ENCODE assay signal across 1 cellular context in the genomic region with DNA sequence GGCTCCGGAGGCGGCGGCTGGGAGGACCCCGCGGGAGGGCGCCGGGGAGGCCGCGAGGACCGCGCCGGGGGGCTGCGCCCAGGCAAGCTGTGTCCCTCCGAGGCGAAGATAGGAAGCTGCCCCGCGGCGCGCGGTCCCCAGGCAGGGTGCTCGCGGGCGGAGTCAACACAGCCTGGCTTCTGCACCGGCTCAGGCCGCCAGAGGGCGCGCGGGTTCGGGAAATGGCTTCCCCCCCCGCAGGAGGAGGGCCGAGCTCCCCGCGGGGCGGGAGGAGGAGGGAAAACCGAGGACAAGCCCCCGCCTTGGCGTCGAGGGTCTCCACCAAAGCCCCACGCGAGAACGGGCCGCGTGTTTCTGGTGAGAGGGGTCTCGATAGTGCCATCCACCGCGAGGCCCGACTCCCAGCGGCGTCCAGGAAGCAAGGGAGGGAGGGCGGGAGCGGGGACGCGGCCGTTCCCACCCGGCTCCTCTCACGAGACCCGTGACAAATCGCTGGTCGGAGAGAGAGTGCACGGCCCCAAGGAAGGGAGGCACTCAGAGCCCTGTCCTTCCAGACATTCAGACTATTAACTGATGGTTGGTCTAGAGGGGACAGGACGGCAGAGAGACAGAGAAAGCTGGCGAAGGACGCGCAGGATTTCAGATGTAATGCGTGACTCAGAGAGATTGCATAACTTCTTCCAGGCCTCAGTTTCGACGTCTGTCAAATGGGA.
TF ChIP-seq lines count a peak whose summit lies in the region.

No MANE protein-coding gene starts in this region.

TF ChIP-seq in HepG2, 621 proteins besides CTCF, POLR2A, EP300 and RAD21 (continued from another document and continues in another):
- TF ChIP-seq ZNF275 (CRISPR knock-in tag; IDR thresholded peaks at IDR 0.05; ENCODE audit: borderline replicate concordance) = no peak; the same call in 1 of the 2 replicates
- peak in 1 of 2 experiments; percentile 53; a peak in 1 of 4 replicates for TF ChIP-seq KLF16 (CRISPR knock-in tag; IDR thresholded peaks at IDR 0.05)
- peak; percentile 97 for TF ChIP-seq KDM3A (CRISPR knock-in tag; IDR thresholded peaks at IDR 0.05; ENCODE audit: low read depth)
- TF ChIP-seq CHD4 (IDR thresholded peaks at IDR 0.05; ENCODE audit: borderline replicate concordance, low read length) = peak; percentile 73; the same call in 1 of the 2 replicates
- no peak for TF ChIP-seq GPN1 (CRISPR knock-in tag; IDR thresholded peaks at IDR 0.05; ENCODE audit: borderline replicate concordance)
- no peak for TF ChIP-seq NR2F6 (IDR thresholded peaks at IDR 0.05)
- peak; percentile 54; the same call in 1 of the 2 replicates for TF ChIP-seq NR2F6 (CRISPR knock-in tag; IDR thresholded peaks at IDR 0.05)
- no peak for TF ChIP-seq ZNF644 (CRISPR knock-in tag; IDR thresholded peaks at IDR 0.05; ENCODE audit: low read depth)
- TF ChIP-seq ZNF761 (CRISPR knock-in tag; conservative IDR thresholded peaks at IDR 0.05) = peak; percentile 95; the same call in 1 of the 2 replicates
- no peak for TF ChIP-seq NFE2L2 (IDR thresholded peaks at IDR 0.05; ENCODE audit: low read length)
- peak; percentile 86; the same call in 1 of the 2 replicates for TF ChIP-seq PAX8 (CRISPR knock-in tag; IDR thresholded peaks at IDR 0.05; ENCODE audit: borderline replicate concordance)
- no peak for TF ChIP-seq SMAD1 (CRISPR knock-in tag; IDR thresholded peaks at IDR 0.05; ENCODE audit: borderline replicate concordance, low read depth)
- TF ChIP-seq KMT2A (CRISPR knock-in tag; IDR thresholded peaks at IDR 0.05) = peak; percentile 84; the same call in 1 of the 2 replicates
- peak; percentile 71; the same call in 1 of the 2 replicates for TF ChIP-seq ZMYM4 (CRISPR knock-in tag; IDR thresholded peaks at IDR 0.05)
- TF ChIP-seq HOMEZ (CRISPR knock-in tag; IDR thresholded peaks at IDR 0.05; ENCODE audit: low read depth) = no peak; the same call in 1 of the 2 replicates
- TF ChIP-seq TBX3 (IDR thresholded peaks at IDR 0.05; ENCODE audit: borderline replicate concordance) = no peak
- peak; percentile 48 for TF ChIP-seq HDAC2 (CRISPR knock-in tag; IDR thresholded peaks at IDR 0.05)
- TF ChIP-seq ZNF703 (CRISPR knock-in tag; IDR thresholded peaks at IDR 0.05; ENCODE audit: borderline replicate concordance) = no peak
- no peak for TF ChIP-seq HMG20A (CRISPR knock-in tag; IDR thresholded peaks at IDR 0.05; ENCODE audit: borderline replicate concordance)
- TF ChIP-seq PCBP1 (IDR thresholded peaks at IDR 0.05; ENCODE audit: borderline replicate concordance, low read depth, low read length) = no peak
- no peak for TF ChIP-seq RARG (CRISPR knock-in tag; IDR thresholded peaks at IDR 0.05; ENCODE audit: low read depth)
- no peak for TF ChIP-seq ATF1 (CRISPR knock-in tag; IDR thresholded peaks at IDR 0.05)
- peak; percentile 98 for TF ChIP-seq KDM1A (CRISPR knock-in tag; IDR thresholded peaks at IDR 0.05)
- TF ChIP-seq ZFX (CRISPR knock-in tag; IDR thresholded peaks at IDR 0.05; ENCODE audit: low read depth) = peak; percentile 78
- TF ChIP-seq REPIN1 (CRISPR knock-in tag; IDR thresholded peaks at IDR 0.05; ENCODE audit: borderline replicate concordance, low read depth) = peak; percentile 60; the same call in 1 of the 2 replicates
- TF ChIP-seq, protein P1, sequence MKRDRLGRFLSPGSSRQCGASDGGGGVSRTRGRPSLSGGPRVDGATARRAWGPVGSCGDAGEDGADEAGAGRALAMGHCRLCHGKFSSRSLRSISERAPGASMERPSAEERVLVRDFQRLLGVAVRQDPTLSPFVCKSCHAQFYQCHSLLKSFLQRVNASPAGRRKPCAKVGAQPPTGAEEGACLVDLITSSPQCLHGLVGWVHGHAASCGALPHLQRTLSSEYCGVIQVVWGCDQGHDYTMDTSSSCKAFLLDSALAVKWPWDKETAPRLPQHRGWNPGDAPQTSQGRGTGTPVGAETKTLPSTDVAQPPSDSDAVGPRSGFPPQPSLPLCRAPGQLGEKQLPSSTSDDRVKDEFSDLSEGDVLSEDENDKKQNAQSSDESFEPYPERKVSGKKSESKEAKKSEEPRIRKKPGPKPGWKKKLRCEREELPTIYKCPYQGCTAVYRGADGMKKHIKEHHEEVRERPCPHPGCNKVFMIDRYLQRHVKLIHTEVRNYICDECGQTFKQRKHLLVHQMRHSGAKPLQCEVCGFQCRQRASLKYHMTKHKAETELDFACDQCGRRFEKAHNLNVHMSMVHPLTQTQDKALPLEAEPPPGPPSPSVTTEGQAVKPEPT (CRISPR knock-in tag; IDR thresholded peaks at IDR 0.05; ENCODE audit: low read depth) = peak; percentile 82; the same call in 1 of the 2 replicates
- no peak for TF ChIP-seq ZBTB20 (CRISPR knock-in tag; IDR thresholded peaks at IDR 0.05; ENCODE audit: borderline replicate concordance, low read depth)
- no peak for TF ChIP-seq SNAI1 (CRISPR knock-in tag; IDR thresholded peaks at IDR 0.05; ENCODE audit: borderline replicate concordance)
- no peak for TF ChIP-seq ZNF431 (CRISPR knock-in tag; IDR thresholded peaks at IDR 0.05; ENCODE audit: borderline replicate concordance, low read depth)
- TF ChIP-seq ZNF678 (CRISPR knock-in tag; IDR thresholded peaks at IDR 0.05) = peak; percentile 93; the same call in 1 of the 2 replicates
- TF ChIP-seq, protein P2, sequence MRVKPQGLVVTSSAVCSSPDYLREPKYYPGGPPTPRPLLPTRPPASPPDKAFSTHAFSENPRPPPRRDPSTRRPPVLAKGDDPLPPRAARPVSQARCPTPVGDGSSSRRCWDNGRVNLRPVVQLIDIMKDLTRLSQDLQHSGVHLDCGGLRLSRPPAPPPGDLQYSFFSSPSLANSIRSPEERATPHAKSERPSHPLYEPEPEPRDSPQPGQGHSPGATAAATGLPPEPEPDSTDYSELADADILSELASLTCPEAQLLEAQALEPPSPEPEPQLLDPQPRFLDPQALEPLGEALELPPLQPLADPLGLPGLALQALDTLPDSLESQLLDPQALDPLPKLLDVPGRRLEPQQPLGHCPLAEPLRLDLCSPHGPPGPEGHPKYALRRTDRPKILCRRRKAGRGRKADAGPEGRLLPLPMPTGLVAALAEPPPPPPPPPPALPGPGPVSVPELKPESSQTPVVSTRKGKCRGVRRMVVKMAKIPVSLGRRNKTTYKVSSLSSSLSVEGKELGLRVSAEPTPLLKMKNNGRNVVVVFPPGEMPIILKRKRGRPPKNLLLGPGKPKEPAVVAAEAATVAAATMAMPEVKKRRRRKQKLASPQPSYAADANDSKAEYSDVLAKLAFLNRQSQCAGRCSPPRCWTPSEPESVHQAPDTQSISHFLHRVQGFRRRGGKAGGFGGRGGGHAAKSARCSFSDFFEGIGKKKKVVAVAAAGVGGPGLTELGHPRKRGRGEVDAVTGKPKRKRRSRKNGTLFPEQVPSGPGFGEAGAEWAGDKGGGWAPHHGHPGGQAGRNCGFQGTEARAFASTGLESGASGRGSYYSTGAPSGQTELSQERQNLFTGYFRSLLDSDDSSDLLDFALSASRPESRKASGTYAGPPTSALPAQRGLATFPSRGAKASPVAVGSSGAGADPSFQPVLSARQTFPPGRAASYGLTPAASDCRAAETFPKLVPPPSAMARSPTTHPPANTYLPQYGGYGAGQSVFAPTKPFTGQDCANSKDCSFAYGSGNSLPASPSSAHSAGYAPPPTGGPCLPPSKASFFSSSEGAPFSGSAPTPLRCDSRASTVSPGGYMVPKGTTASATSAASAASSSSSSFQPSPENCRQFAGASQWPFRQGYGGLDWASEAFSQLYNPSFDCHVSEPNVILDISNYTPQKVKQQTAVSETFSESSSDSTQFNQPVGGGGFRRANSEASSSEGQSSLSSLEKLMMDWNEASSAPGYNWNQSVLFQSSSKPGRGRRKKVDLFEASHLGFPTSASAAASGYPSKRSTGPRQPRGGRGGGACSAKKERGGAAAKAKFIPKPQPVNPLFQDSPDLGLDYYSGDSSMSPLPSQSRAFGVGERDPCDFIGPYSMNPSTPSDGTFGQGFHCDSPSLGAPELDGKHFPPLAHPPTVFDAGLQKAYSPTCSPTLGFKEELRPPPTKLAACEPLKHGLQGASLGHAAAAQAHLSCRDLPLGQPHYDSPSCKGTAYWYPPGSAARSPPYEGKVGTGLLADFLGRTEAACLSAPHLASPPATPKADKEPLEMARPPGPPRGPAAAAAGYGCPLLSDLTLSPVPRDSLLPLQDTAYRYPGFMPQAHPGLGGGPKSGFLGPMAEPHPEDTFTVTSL (CRISPR knock-in tag; IDR thresholded peaks at IDR 0.05; ENCODE audit: borderline replicate concordance) = no peak
- peak; percentile 63; the same call in 1 of the 2 replicates for TF ChIP-seq E2F5 (CRISPR knock-in tag; conservative IDR thresholded peaks at IDR 0.05)
- TF ChIP-seq HNF4A (CRISPR knock-in tag; IDR thresholded peaks at IDR 0.05) = no peak
- TF ChIP-seq, protein P3, sequence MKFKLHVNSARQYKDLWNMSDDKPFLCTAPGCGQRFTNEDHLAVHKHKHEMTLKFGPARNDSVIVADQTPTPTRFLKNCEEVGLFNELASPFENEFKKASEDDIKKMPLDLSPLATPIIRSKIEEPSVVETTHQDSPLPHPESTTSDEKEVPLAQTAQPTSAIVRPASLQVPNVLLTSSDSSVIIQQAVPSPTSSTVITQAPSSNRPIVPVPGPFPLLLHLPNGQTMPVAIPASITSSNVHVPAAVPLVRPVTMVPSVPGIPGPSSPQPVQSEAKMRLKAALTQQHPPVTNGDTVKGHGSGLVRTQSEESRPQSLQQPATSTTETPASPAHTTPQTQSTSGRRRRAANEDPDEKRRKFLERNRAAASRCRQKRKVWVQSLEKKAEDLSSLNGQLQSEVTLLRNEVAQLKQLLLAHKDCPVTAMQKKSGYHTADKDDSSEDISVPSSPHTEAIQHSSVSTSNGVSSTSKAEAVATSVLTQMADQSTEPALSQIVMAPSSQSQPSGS (CRISPR knock-in tag; IDR thresholded peaks at IDR 0.05) = peak; percentile 58; the same call in 1 of the 2 replicates
- TF ChIP-seq MYPOP (CRISPR knock-in tag; IDR thresholded peaks at IDR 0.05) = no peak
- 0 out of 2 replicates have a peak, but pooled peaks have one; percentile 11 for TF ChIP-seq ZFP82 (CRISPR knock-in tag; IDR thresholded peaks at IDR 0.05; ENCODE audit: borderline replicate concordance)
- peak; percentile 91 for TF ChIP-seq ZMYM2 (CRISPR knock-in tag; IDR thresholded peaks at IDR 0.05)
- 0 out of 2 replicates have a peak, but pooled peaks have one; percentile 0 for TF ChIP-seq ZNF143 (CRISPR knock-in tag; IDR thresholded peaks at IDR 0.05)
- TF ChIP-seq ZNF264 (CRISPR knock-in tag; IDR thresholded peaks at IDR 0.05) = no peak
- no peak for TF ChIP-seq TBP (CRISPR knock-in tag; IDR thresholded peaks at IDR 0.05)
- peak; percentile 97 for TF ChIP-seq MAZ (IDR thresholded peaks at IDR 0.05; ENCODE audit: borderline replicate concordance, low read depth, low read length)
- peak; percentile 99 for TF ChIP-seq MAZ (CRISPR knock-in tag; IDR thresholded peaks at IDR 0.05; ENCODE audit: low read depth)
- TF ChIP-seq, protein P4, sequence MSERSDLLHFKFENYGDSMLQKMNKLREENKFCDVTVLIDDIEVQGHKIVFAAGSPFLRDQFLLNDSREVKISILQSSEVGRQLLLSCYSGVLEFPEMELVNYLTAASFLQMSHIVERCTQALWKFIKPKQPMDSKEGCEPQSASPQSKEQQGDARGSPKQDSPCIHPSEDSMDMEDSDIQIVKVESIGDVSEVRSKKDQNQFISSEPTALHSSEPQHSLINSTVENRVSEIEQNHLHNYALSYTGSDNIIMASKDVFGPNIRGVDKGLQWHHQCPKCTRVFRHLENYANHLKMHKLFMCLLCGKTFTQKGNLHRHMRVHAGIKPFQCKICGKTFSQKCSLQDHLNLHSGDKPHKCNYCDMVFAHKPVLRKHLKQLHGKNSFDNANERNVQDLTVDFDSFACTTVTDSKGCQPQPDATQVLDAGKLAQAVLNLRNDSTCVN (CRISPR knock-in tag; IDR thresholded peaks at IDR 0.05; ENCODE audit: borderline replicate concordance) = peak; percentile 42; the same call in 1 of the 2 replicates
- peak; percentile 83 for TF ChIP-seq AKAP8 (CRISPR knock-in tag; IDR thresholded peaks at IDR 0.05)
- TF ChIP-seq MYC (CRISPR knock-in tag; IDR thresholded peaks at IDR 0.05; ENCODE audit: borderline replicate concordance) = peak; percentile 81
